In genomic region chr19:17336872-17337674, GRCh38 we compare ENCODE assay signal across 8 cellular contexts. TPM values are rescaled to one million over a fixed set of nuclear protein-coding genes. Genes with fewer than 3 reads are reported as not detected.
DNase-seq lines count a peak whose midpoint lies in the region; ATAC-seq, FAIRE-seq and TF ChIP-seq lines count a peak whose summit lies in the region.

TSS of gene GTPBP3 (plus strand) at chr19:17337553. CDS start at chr19:17337612, 59 bp downstream.

- intact Hi-C loops in OCI-LY7 (cut with micrococcal nuclease; ENCODE audit: unreplicated experiment) (no loop called here), endothelial cell of umbilical vein (cut with micrococcal nuclease) (loop anchor here (1.0 kb wide), 1 partner anchor 45 kb away; no protein-coding TSS in a partner anchor)

- POLR2A ChIA-PET in OCI-LY7 (lab: Charles Lee): interaction anchor here (0.7 kb wide), 1 partner anchor 652 kb away, joined by 4 read pairs; no protein-coding TSS in a partner anchor
- POLR2A ChIA-PET in endothelial cell of umbilical vein (lab: Charles Lee): no interaction called here

- FAIRE-seq in D721Med (lab: Jason Lieb, UNC): no peak
- FAIRE-seq in endothelial cell of umbilical vein (lab: Jason Lieb, UNC): peak; percentile 99

- BruUV-seq in OCI-LY7 (replicated peaks; lab: Mats Ljungman, UMichigan) (TSS peak; percentile 94), endothelial cell of umbilical vein (replicated peaks; lab: Mats Ljungman, UMichigan) (TSS peak; percentile 59)

- H3K36me3 ChIP-seq in OCI-LY7 (ENCODE audit: insufficient read depth, low read length) (peaks cover 25% of the 10 kb centered on the region), endothelial cell of umbilical vein (ENCODE audit: control insufficient read depth in 2 of 2, extremely low read depth in 1 of 2, insufficient read depth in 2 of 2, low read length in 2 of 2) (no peaks in the 10 kb centered on the region)

- TF ChIP-seq POLR2A in endothelial cell of umbilical vein (IDR thresholded peaks at IDR 0.05; ENCODE audit: low read depth, low read length): peak; percentile 63

- no peaks in the 10 kb centered on the region for H3K9me1 ChIP-seq in endothelial cell of umbilical vein (replicated peaks; ENCODE audit: control insufficient read depth, extremely low read depth, insufficient read depth, low read length)

- H2AFZ ChIP-seq in OCI-LY7 (ENCODE audit: low read length) (peak within 1 kb of the TSS; percentile 55; the same call in 1 of the 2 replicates), endothelial cell of umbilical vein (ENCODE audit: low read depth, low read length) (peak within 1 kb of the TSS; percentile 70)

- H3K4me2 ChIP-seq in OCI-LY7 (ENCODE audit: low read length) (peak within 1 kb of the TSS; percentile 79), endothelial cell of umbilical vein (ENCODE audit: insufficient read depth, low read length) (peak within 1 kb of the TSS; percentile 56)

- CTCF ChIA-PET in OCI-LY7 (lab: Charles Lee; ENCODE audit: unreplicated experiment): no interaction called here
- CTCF ChIA-PET in endothelial cell of umbilical vein (lab: Charles Lee): interaction anchor here (2.2 to 2.6 kb wide), 2 partner anchors 49 to 53 kb away, joined by 9 to 10 read pairs; no protein-coding TSS in a partner anchor

- H3K4me3 ChIP-seq in OCI-LY7 (ENCODE audit: low read depth, low read length, poor library complexity, severe bottlenecking) (peak within 1 kb of the TSS; percentile 83), endothelial cell of umbilical vein (replicated peaks in 1 of 3; ENCODE audit: insufficient read depth in 1 of 3, low read depth in 1 of 3, low read length in 3 of 3) (peak within 1 kb of the TSS; percentile 83 to 89 (median 88))

- TF ChIP-seq CTCF in D721Med (IDR thresholded peaks at IDR 0.05; ENCODE audit: insufficient read depth, missing control alignments) (no peak), OCI-LY7 (conservative IDR thresholded peaks at IDR 0.05; ENCODE audit: low read length) (no peak), endothelial cell of umbilical vein (IDR thresholded peaks at IDR 0.05; ENCODE audit: extremely low read depth in 1 of 2, insufficient read depth in 1 of 2, low read depth in 1 of 2, low read length in 2 of 2) (no peak)

- H4K20me1 ChIP-seq in OCI-LY7 (ENCODE audit: insufficient read depth, low read length): peaks cover 7% of the 10 kb centered on the region; the same call in 1 of the 2 replicates
- H4K20me1 ChIP-seq in endothelial cell of umbilical vein (replicated peaks; ENCODE audit: control insufficient read depth, extremely low read depth, insufficient read depth, low read length): no peaks in the 10 kb centered on the region

- H3K27ac ChIP-seq in OCI-LY7 (ENCODE audit: low read depth, low read length, poor library complexity, severe bottlenecking): peak within 1 kb of the TSS; percentile 88
- H3K27ac ChIP-seq in endothelial cell of umbilical vein (ENCODE audit: insufficient read depth, low read depth, low read length): peak within 1 kb of the TSS; percentile 45

- dilution Hi-C loops in endothelial cell of umbilical vein (cut with MboI; ENCODE audit: extremely low pct_ligation_motif_present, low sequenced_read_pairs): no loop called here

- no peaks in the 10 kb centered on the region for H3K9me3 ChIP-seq in OCI-LY7 (ENCODE audit: low read length)
- no peaks in the 10 kb centered on the region for H3K9me3 ChIP-seq in endothelial cell of umbilical vein (replicated peaks; ENCODE audit: control insufficient read depth, insufficient read depth, low read length)

- peaks cover 39% of the 10 kb centered on the region for H3K4me1 ChIP-seq in OCI-LY7 (ENCODE audit: insufficient read depth, low read length, poor library complexity, severe bottlenecking)
- H3K4me1 ChIP-seq in endothelial cell of umbilical vein (ENCODE audit: control insufficient read depth, extremely low read depth, insufficient read depth, low read length): peaks cover 14% of the 10 kb centered on the region

- peaks cover 12% of the 10 kb centered on the region; the same call in 1 of the 2 replicates for H3K79me2 ChIP-seq in OCI-LY7 (ENCODE audit: insufficient read depth, low read depth, low read length)
- H3K79me2 ChIP-seq in endothelial cell of umbilical vein (ENCODE audit: control insufficient read depth, insufficient read depth, low read length): peaks cover 4% of the 10 kb centered on the region

- DNase-seq in D721Med (ENCODE audit: insufficient read length, low spot score): peak; percentile 94
- DNase-seq in HuH-7.5 (ENCODE audit: low spot score): peak; percentile 99
- peak; percentile 100 for DNase-seq in OCI-LY7 (ENCODE audit: low spot score)
- peak; percentile 94 for DNase-seq in activated T-cell treated with anti-CD3 and anti-CD28 coated beads for 1 hour (ENCODE audit: low read depth)
- peak; percentile 97 for DNase-seq in endothelial cell of umbilical vein (ENCODE audit: low read depth, low spot score)
- peak; percentile 97 for DNase-seq in middle frontal gyrus (ENCODE audit: extremely low spot score, low spot score)
- peak; percentile 94 to 96 for DNase-seq in stimulated activated CD8-positive, alpha-beta memory T cell treated with anti-CD3 and anti-CD28 coated beads, Interleukin-2, amount 100 ng/mL, for 48 hours (ENCODE audit: low read depth in 2 of 2)

- ATAC-seq in GM21526 (IDR thresholded peaks at IDR 0.05; ENCODE audit: low FRiP score, unreplicated experiment): peak; percentile 59

- no peaks in the 10 kb centered on the region for H3K9me2 ChIP-seq in OCI-LY7 (ENCODE audit: insufficient read depth, low read length)

- H3K9ac ChIP-seq in endothelial cell of umbilical vein (replicated peaks; ENCODE audit: extremely low read depth, insufficient read depth, low read length): peak within 1 kb of the TSS; percentile 59

- H3K27me3 ChIP-seq in endothelial cell of umbilical vein (ENCODE audit: control insufficient read depth in 2 of 2, insufficient read depth in 2 of 2, low read length in 2 of 2): no peaks in the 10 kb centered on the region

TF ChIP-seq in endothelial cell of umbilical vein, 7 proteins besides CTCF, POLR2A, EP300 and RAD21:
- TF ChIP-seq FOS (IDR thresholded peaks at IDR 0.05; ENCODE audit: borderline replicate concordance, insufficient read depth, low read length): no peak
- no peak for TF ChIP-seq JUN (IDR thresholded peaks at IDR 0.05; ENCODE audit: borderline replicate concordance, insufficient read depth, insufficient read length, low read depth)
- peak; percentile 1 for TF ChIP-seq MAX (IDR thresholded peaks at IDR 0.05; ENCODE audit: insufficient read depth, insufficient read length)
- TF ChIP-seq GATA2 (IDR thresholded peaks at IDR 0.05; ENCODE audit: insufficient read depth, insufficient read length, low read depth, low read length): no peak
- TF ChIP-seq POLR2AphosphoS5 (IDR thresholded peaks at IDR 0.05; ENCODE audit: insufficient read depth, low read depth, low read length): peak; percentile 33
- no peak for TF ChIP-seq MYC (IDR thresholded peaks at IDR 0.05; ENCODE audit: low read depth, low read length)
- TF ChIP-seq EZH2 (IDR thresholded peaks at IDR 0.05; ENCODE audit: borderline replicate concordance, low read depth, low read length, severe bottlenecking): no peak

RNA-seq across cellular contexts. Expression of gene GTPBP3, which starts in this region (rescaled TPM):
- 83.2 and 103 TPM in 2 replicates for total RNA-seq in OCI-LY7 (2014; rRNA removed; shearing (Covaris generic))
- 104 and 113 TPM in 2 replicates for total RNA-seq in OCI-LY7 (2022)
- total RNA-seq in endothelial cell of umbilical vein: 28.1 and 34.7 TPM in 2 replicates
- polyA plus RNA-seq in endothelial cell of umbilical vein: 12.7 and 15.4 TPM in 2 replicates
- 8.9 and 10.7 TPM in 2 replicates for polyA plus RNA-seq in endothelial cell of umbilical vein (2011; cell fraction: cytosol; rRNA removed)
- 36.9 and 38.8 TPM in 2 replicates for polyA plus RNA-seq in endothelial cell of umbilical vein (2011; cell fraction: nucleus; rRNA removed)
- polyA plus RNA-seq in endothelial cell of umbilical vein (2012): 11.6 and 12.1 TPM in 2 replicates
- 6.9 and 7.3 TPM in 2 replicates for polyA minus RNA-seq in endothelial cell of umbilical vein
- polyA minus RNA-seq in endothelial cell of umbilical vein (2011; cell fraction: cytosol; rRNA and poly(A)+ RNA removed): 40.6 TPM
- polyA minus RNA-seq in endothelial cell of umbilical vein (2011; cell fraction: nucleus; rRNA and poly(A)+ RNA removed): 10.6 and 18.5 TPM in 2 replicates

Comparison
In these comparisons a context has a peak if more than half of its experiments do, and no peak if none do; other contexts are left out.
1. Peak in every context shown above with its lines: DNase-seq, ATAC-seq, H3K4me3 ChIP-seq and H3K27ac ChIP-seq.